ENCODE assay signal across 8 cellular contexts in genomic region chr2:105294844-105295481, GRCh38. TPM values are rescaled to one million over a fixed set of nuclear protein-coding genes. Genes with fewer than 3 reads are reported as not detected.
DNase-seq lines count a peak whose midpoint lies in the region; ATAC-seq and TF ChIP-seq lines count a peak whose summit lies in the region.

No MANE protein-coding gene starts in this region.

- no peak for ATAC-seq in GM19023 (IDR thresholded peaks at IDR 0.05; ENCODE audit: unreplicated experiment)

- no peaks in the 10 kb centered on the region for H3K9me2 ChIP-seq in neural cell (ENCODE audit: insufficient read depth, low read length)

- peaks cover 0 to 4% (median 0%) of the 10 kb centered on the region in 3 donors for H3K4me1 ChIP-seq in esophagus squamous epithelium

- TF ChIP-seq CTCF in AG09309 (IDR thresholded peaks at IDR 0.05; ENCODE audit: control insufficient read depth, insufficient read depth, low read depth, low read length, missing control alignments) (peak; percentile 78), GM12873 (IDR thresholded peaks at IDR 0.05; ENCODE audit: insufficient read depth, low read depth, low read length, missing control alignments) (peak; percentile 64), esophagus squamous epithelium (IDR thresholded peaks at IDR 0.05) (peak; percentile 11 to 50 (median 26)), neural cell (IDR thresholded peaks at IDR 0.05; ENCODE audit: poor library complexity, severe bottlenecking) (peak; percentile 87)

- WGBS in esophagus squamous epithelium, 2 donors: 23 to 31% methylated on average over 5 of the region's 5 CpGs

- no peak overlapping the region for H3K4me3 ChIP-seq in AG09309 (ENCODE audit: control insufficient read depth, low read depth, low read length)
- H3K4me3 ChIP-seq in esophagus squamous epithelium: no peak overlapping the region
- H3K4me3 ChIP-seq in neural cell (ENCODE audit: low read length): no peak overlapping the region

- peak; percentile 91 for TF ChIP-seq RAD21 in neural cell (conservative IDR thresholded peaks at IDR 0.05)

- TF ChIP-seq POLR2A in esophagus squamous epithelium (IDR thresholded peaks at IDR 0.05): no peak

- H3K9ac ChIP-seq in neural cell (ENCODE audit: low read length): no peak overlapping the region

- H4K20me1 ChIP-seq in neural cell (ENCODE audit: insufficient read depth): no peaks in the 10 kb centered on the region

- no peak overlapping the region for H3K4me2 ChIP-seq in neural cell (ENCODE audit: low read length)

- no peaks in the 10 kb centered on the region for H3K27me3 ChIP-seq in esophagus squamous epithelium
- H3K27me3 ChIP-seq in neural cell (ENCODE audit: insufficient read depth, low read depth, low read length): no peaks in the 10 kb centered on the region

- H3F3A ChIP-seq in neural cell (ENCODE audit: insufficient read depth, low read length, poor library complexity, severe bottlenecking): no peaks in the 10 kb centered on the region

- intact Hi-C loops in esophagus squamous epithelium (cut with DNase I): no loop called here

- H2AFZ ChIP-seq in neural cell (ENCODE audit: low read depth, low read length): no peak overlapping the region

- DNase-seq in AG09309 (ENCODE audit: low read depth) (peak; percentile 44), Kasumi-1 (lab: John Stamatoyannopoulos, UW) (peak; percentile 87), UCSD-AML1 (lab: John Stamatoyannopoulos, UW; ENCODE audit: unreplicated experiment) (peak; percentile 16), esophagus squamous epithelium (lab: John Stamatoyannopoulos, UW) (no peak), NCI-H1092 (lab: John Stamatoyannopoulos, UW) (no peak)

- H3K79me2 ChIP-seq in neural cell (replicated peaks; ENCODE audit: insufficient read depth, low read length): no peaks in the 10 kb centered on the region

- H3K27ac ChIP-seq in esophagus squamous epithelium: no peak overlapping the region
- H3K27ac ChIP-seq in neural cell (ENCODE audit: low read length): no peak overlapping the region

- H3K36me3 ChIP-seq in esophagus squamous epithelium (peaks cover 10 to 95% (median 12%) of the 10 kb centered on the region in 3 donors), neural cell (ENCODE audit: insufficient read depth, low read length) (peaks cover 23% of the 10 kb centered on the region)

- TF ChIP-seq EP300 in neural cell (conservative IDR thresholded peaks at IDR 0.05; ENCODE audit: poor library complexity, severe bottlenecking): no peak

- no peaks in the 10 kb centered on the region for H3K9me3 ChIP-seq in esophagus squamous epithelium
- no peaks in the 10 kb centered on the region for H3K9me3 ChIP-seq in neural cell (ENCODE audit: low read length)

TF ChIP-seq in neural cell, 6 proteins besides CTCF, POLR2A, EP300 and RAD21:
- TF ChIP-seq SMC3 (conservative IDR thresholded peaks at IDR 0.05; ENCODE audit: poor library complexity) (peak; percentile 92), TAF1 (IDR thresholded peaks at IDR 0.05; ENCODE audit: low read depth) (no peak), REST (IDR thresholded peaks at IDR 0.05; ENCODE audit: borderline replicate concordance) (no peak), POLR2AphosphoS5 (IDR thresholded peaks at IDR 0.05) (no peak), EZH2 (IDR thresholded peaks at IDR 0.05; ENCODE audit: borderline replicate concordance, insufficient read depth, low read length, poor library complexity, severe bottlenecking) (no peak), MXI1 (conservative IDR thresholded peaks at IDR 0.05; ENCODE audit: poor library complexity, severe bottlenecking) (peak; percentile 48)
TF ChIP-seq in neural cell: peak in this region for 2.

RNA-seq across cellular contexts. Expression of gene TGFBRAP1, which starts 34.6 kb away (rescaled TPM):
- total RNA-seq in esophagus squamous epithelium: 10 to 100 TPM; 11.7 to 24.6 (median 15.6) TPM
- polyA plus RNA-seq in neural cell: 13.9 and 15.2 TPM in 2 replicates
- 29.2 and 32.6 TPM in 2 replicates for polyA minus RNA-seq in neural cell

RNA-seq across cellular contexts. Expression of gene C2orf49, which starts 42.4 kb away (rescaled TPM):
- total RNA-seq in esophagus squamous epithelium: 10 to 100 TPM in 3 of 4 donors, 1 to 10 TPM in 1; 9.3 to 19.8 (median 12.4) TPM
- 35.6 TPM in 2 replicates for polyA plus RNA-seq in neural cell
- polyA minus RNA-seq in neural cell: 32.9 and 45.0 TPM in 2 replicates

RNA-seq across cellular contexts. Expression of gene GPR45, which starts 53.4 kb away (rescaled TPM):
- total RNA-seq in esophagus squamous epithelium: not detected
- polyA plus RNA-seq in neural cell: 4.1 and 6.8 TPM in 2 replicates
- 5.1 and 6.1 TPM in 2 replicates for polyA minus RNA-seq in neural cell

Comparison
In these comparisons a context has a peak if more than half of its experiments do, and no peak if none do; other contexts are left out.
1. DNase-seq: peak in AG09309 (single experiment), Kasumi-1 (2 of 2) and UCSD-AML1 (single experiment); none in esophagus squamous epithelium (single experiment) and NCI-H1092 (single experiment).
2. CTCF ChIP-seq: peak in every context shown above with its lines; median percentile 87 in neural cell; 78 in AG09309; 64 in GM12873; 26 in esophagus squamous epithelium.